30 cellular contexts compared by ENCODE assay signal in genomic region chr5:82661933-82662332, GRCh38.
"Had no signal": no experiment of that assay in that cellular context is flagged by ENCODE, and none has a peak within 500 bp of the region (broad histone marks: within the 10 kb centered on the region; RNA-seq: fewer than 3 reads in every experiment).

No MANE protein-coding gene starts in this region.

- H3K27me3 ChIP-seq: ascending aorta, breast epithelium, cardiac muscle cell, esophagus squamous epithelium had no signal

- H3K36me3 ChIP-seq: ascending aorta, breast epithelium, cardiac muscle cell, esophagus squamous epithelium had no signal

- ATAC-seq: activated CD4-positive, alpha-beta T cell treated with anti-CD3 and anti-CD28 coated beads for 36 hours; activated naive CD4-positive, alpha-beta T cell treated with anti-CD3 and anti-CD28 coated beads, Interleukin-2, amount 50 U/mL, for 72 hours; activated T-cell treated with anti-CD3 and anti-CD28 coated beads, Interleukin-2, amount 50 U/mL, for 72 hours had no signal

- DNase-seq: activated CD4-positive, alpha-beta memory T cell treated with anti-CD3 and anti-CD28 coated beads, Interleukin-2, amount 10 ng/mL, durations not matched to agents 7 days and 5 days; activated CD4-positive, alpha-beta T cell treated with anti-CD3 and anti-CD28 coated beads for 36 hours; activated CD4-positive, alpha-beta T cell treated with anti-CD3 and anti-CD28 coated beads, Interleukin-2, amount 10 ng/mL, durations not matched to agents 24 days and 14 days; activated CD4-positive, alpha-beta T cell treated with anti-CD3 and anti-CD28 coated beads, Interleukin-2, amount 50 U/mL, for 4 hours; activated CD4-positive, CD25-positive, alpha-beta regulatory T cell; activated CD4-positive, CD25-positive, alpha-beta regulatory T cell treated with anti-CD3 and anti-CD28 coated beads, Interleukin-2, amount 50 U/mL, for 72 hours; activated CD8-positive, alpha-beta memory T cell treated with anti-CD3 and anti-CD28 coated beads, Interleukin-2, amount 50 U/mL, for 48 hours; activated gamma-delta T cell; activated naive CD4-positive, alpha-beta T cell; activated naive CD4-positive, alpha-beta T cell treated with anti-CD3 and anti-CD28 coated beads, Interleukin-2, amount 10 ng/mL, durations not matched to agents 7 days and 5 days; activated naive CD8-positive, alpha-beta T cell treated with anti-CD3 and anti-CD28 coated beads, Interleukin-2, amount 10 ng/mL, durations not matched to agents 7 days and 5 days; activated T-cell treated with anti-CD3 and anti-CD28 coated beads for 4 hours; activated T-cell treated with anti-CD3 and anti-CD28 coated beads, Interleukin-2, amount 50 U/mL, for 24 hours; activated T-cell treated with anti-CD3 and anti-CD28 coated beads, Interleukin-2, amount 50 U/mL, for 72 hours; central memory CD4-positive, alpha-beta T cell; cortex of kidney; dermis blood vessel endothelial cell; effector CD8-positive, alpha-beta T cell; esophagus squamous epithelium; foreskin fibroblast; head of caudate nucleus; T-helper 2 cell had no signal

- H3K27ac ChIP-seq: ascending aorta, breast epithelium, cardiac muscle cell, epithelial cell of prostate, esophagus squamous epithelium had no signal

- H3K4me1 ChIP-seq: breast epithelium, esophagus squamous epithelium had no signal

- H3K9me3 ChIP-seq: ascending aorta, breast epithelium, esophagus squamous epithelium had no signal

- FAIRE-seq: colon, endothelial cell of umbilical vein, frontal cortex had no signal

- H3K4me3 ChIP-seq: ascending aorta, breast epithelium, cardiac muscle cell, esophagus squamous epithelium had no signal
